Comparison of ENCODE assay signal across 8 cellular contexts in genomic region chr4:110085131-110085530, GRCh38.
DNase-seq lines count a peak whose midpoint lies in the region; ATAC-seq and TF ChIP-seq lines count a peak whose summit lies in the region.

No MANE protein-coding gene starts in this region.

- DNase-seq in COR-L47 (lab: John Stamatoyannopoulos, UW): peak; percentile 40
- peak; percentile 60 for DNase-seq in OCI-M1 (lab: John Stamatoyannopoulos, UW)
- DNase-seq in fibroblast of lung (ENCODE audit: low read depth in 2 of 2): peak; percentile 38 to 73
- DNase-seq in Karpas-422: no peak
- DNase-seq in T-helper 9 cell: no peak
- DNase-seq in occipital lobe (lab: John Stamatoyannopoulos, UW): no peak

- H3K9ac ChIP-seq in fibroblast of lung (ENCODE audit: insufficient read depth, low read length) (no peak overlapping the region), Karpas-422 (ENCODE audit: low read length) (no peak overlapping the region)

- ATAC-seq in GM19395 (IDR thresholded peaks at IDR 0.05; ENCODE audit: unreplicated experiment) (peak; percentile 51), GM19023 (IDR thresholded peaks at IDR 0.05; ENCODE audit: unreplicated experiment) (no peak)

- TF ChIP-seq CTCF in fibroblast of lung (conservative IDR thresholded peaks at IDR 0.05 in 1 of 2, IDR thresholded peaks at IDR 0.05 in 1 of 2; ENCODE audit: low read depth in 1 of 2, low read length in 2 of 2): no peak

- H3K27ac ChIP-seq in fibroblast of lung (ENCODE audit: insufficient read depth, low read length) (no peak overlapping the region), Karpas-422 (ENCODE audit: low read length) (no peak overlapping the region)

- H3K4me2 ChIP-seq in fibroblast of lung (ENCODE audit: extremely low read depth, insufficient read depth, low read length): no peak overlapping the region
- no peak overlapping the region for H3K4me2 ChIP-seq in Karpas-422 (ENCODE audit: low read depth, low read length, poor library complexity, severe bottlenecking)

- H3K27me3 ChIP-seq in fibroblast of lung (ENCODE audit: control insufficient read depth, insufficient read depth, low read length) (no peaks in the 10 kb centered on the region), Karpas-422 (ENCODE audit: low read length) (no peaks in the 10 kb centered on the region)

- H4K20me1 ChIP-seq in fibroblast of lung (ENCODE audit: control insufficient read depth, extremely low read depth, insufficient read depth, low read length): no peaks in the 10 kb centered on the region
- no peaks in the 10 kb centered on the region for H4K20me1 ChIP-seq in Karpas-422 (ENCODE audit: insufficient read depth, low read depth, low read length)

- no peaks in the 10 kb centered on the region for H3K9me2 ChIP-seq in Karpas-422 (replicated peaks; ENCODE audit: insufficient read depth, low read length)

- H3K4me1 ChIP-seq in fibroblast of lung (ENCODE audit: control insufficient read depth, extremely low read depth, insufficient read depth, low read length): no peaks in the 10 kb centered on the region
- peaks cover 18% of the 10 kb centered on the region; the same call in 1 of the 2 replicates for H3K4me1 ChIP-seq in Karpas-422 (ENCODE audit: low read length)

- H3K4me3 ChIP-seq in fibroblast of lung (replicated peaks in 1 of 4; ENCODE audit: control extremely low read depth in 1 of 4, insufficient read depth in 1 of 4, low read depth in 3 of 4, low read length in 4 of 4) (no peak overlapping the region), Karpas-422 (ENCODE audit: low read length) (no peak overlapping the region)

- H3K9me3 ChIP-seq in fibroblast of lung (ENCODE audit: control insufficient read depth, insufficient read depth, low read depth, low read length): no peaks in the 10 kb centered on the region
- H3K9me3 ChIP-seq in Karpas-422 (ENCODE audit: low read length): 0 out of 2 replicates have a peak, but pooled peaks cover 5% of the 10 kb centered on the region

- no peak overlapping the region for H2AFZ ChIP-seq in fibroblast of lung (ENCODE audit: low read length)
- no peak overlapping the region for H2AFZ ChIP-seq in Karpas-422 (ENCODE audit: low read length)

- H3K36me3 ChIP-seq in fibroblast of lung (ENCODE audit: control insufficient read depth, insufficient read depth, low read length): no peaks in the 10 kb centered on the region
- peaks cover 25% of the 10 kb centered on the region for H3K36me3 ChIP-seq in Karpas-422 (ENCODE audit: insufficient read depth, low read length)

- H3K79me2 ChIP-seq in fibroblast of lung (ENCODE audit: control insufficient read depth, insufficient read depth, low read length): peaks cover 2% of the 10 kb centered on the region
- peaks cover 43% of the 10 kb centered on the region for H3K79me2 ChIP-seq in Karpas-422 (ENCODE audit: low read length)

Comparison
In these comparisons a context has a peak if more than half of its experiments do, and no peak if none do; other contexts are left out.
1. DNase-seq: peak in COR-L47 (single experiment), OCI-M1 (single experiment) and fibroblast of lung (2 of 2); none in Karpas-422 (single experiment), T-helper 9 cell (single experiment) and occipital lobe (single experiment).